1 cellular context compared by ENCODE assay signal in the genomic region with DNA sequence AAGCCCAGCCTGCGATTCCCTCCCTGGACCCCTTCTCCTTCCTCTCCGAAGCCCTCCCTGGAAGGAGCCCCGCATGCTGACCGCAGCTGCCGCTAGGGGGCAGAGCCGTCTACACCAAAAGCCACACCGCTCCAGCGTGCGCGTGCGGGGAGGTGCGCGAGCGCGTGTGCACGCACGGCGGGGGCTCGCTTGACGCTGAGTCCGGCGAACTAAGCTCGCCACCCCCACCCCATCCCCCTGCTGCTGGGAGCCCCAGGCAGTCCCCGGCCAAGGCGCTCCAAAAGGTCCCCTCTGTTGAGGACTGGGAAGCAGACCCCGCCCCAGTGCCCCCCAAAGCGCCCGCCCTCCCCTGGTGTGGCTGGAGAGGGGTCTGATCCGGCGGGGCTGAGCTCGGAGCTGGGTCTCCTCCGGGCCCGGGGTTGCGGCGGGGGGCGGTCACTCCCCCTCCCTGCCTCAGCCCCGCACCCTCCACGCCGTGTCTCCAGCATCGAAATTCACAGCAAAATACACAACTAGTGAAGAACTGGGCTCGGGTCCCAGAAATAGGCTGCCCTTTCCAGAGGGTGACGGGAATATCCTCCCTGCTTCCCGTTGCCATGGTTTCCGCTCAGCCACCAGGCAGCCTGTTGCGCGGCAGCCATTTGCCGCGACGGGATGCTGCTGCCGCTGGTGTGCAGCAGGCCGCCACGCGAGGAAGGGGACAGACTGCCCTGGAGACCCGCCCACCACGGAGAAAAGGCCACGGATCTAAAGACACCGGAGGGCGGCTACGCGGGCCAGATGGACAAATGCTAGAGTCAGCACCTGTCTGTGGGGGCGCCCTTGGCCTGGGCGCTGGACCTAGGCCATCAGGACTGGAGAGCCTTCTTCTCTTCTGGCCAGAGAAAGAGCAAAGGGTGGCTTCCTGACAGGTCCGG.
TF ChIP-seq lines count a peak whose summit lies in the region.

No MANE protein-coding gene starts in this region.

TF ChIP-seq in HEK293, 187 proteins besides CTCF, POLR2A, EP300 and RAD21 (continued from another document):
- TF ChIP-seq, protein P1, sequence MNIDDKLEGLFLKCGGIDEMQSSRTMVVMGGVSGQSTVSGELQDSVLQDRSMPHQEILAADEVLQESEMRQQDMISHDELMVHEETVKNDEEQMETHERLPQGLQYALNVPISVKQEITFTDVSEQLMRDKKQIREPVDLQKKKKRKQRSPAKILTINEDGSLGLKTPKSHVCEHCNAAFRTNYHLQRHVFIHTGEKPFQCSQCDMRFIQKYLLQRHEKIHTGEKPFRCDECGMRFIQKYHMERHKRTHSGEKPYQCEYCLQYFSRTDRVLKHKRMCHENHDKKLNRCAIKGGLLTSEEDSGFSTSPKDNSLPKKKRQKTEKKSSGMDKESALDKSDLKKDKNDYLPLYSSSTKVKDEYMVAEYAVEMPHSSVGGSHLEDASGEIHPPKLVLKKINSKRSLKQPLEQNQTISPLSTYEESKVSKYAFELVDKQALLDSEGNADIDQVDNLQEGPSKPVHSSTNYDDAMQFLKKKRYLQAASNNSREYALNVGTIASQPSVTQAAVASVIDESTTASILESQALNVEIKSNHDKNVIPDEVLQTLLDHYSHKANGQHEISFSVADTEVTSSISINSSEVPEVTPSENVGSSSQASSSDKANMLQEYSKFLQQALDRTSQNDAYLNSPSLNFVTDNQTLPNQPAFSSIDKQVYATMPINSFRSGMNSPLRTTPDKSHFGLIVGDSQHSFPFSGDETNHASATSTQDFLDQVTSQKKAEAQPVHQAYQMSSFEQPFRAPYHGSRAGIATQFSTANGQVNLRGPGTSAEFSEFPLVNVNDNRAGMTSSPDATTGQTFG (tag by site-specific recombination; IDR thresholded peaks at IDR 0.05; ENCODE audit: borderline replicate concordance) = no peak
- TF ChIP-seq ZNF747 (tag by site-specific recombination; IDR thresholded peaks at IDR 0.05) = no peak
- no peak for TF ChIP-seq ZNF473 (tag by site-specific recombination; IDR thresholded peaks at IDR 0.05)
- TF ChIP-seq SCRT2 (tag by site-specific recombination; IDR thresholded peaks at IDR 0.05) = no peak; the same call in 1 of the 2 replicates
- no peak for TF ChIP-seq GLI4 (tag by site-specific recombination; IDR thresholded peaks at IDR 0.05)
- TF ChIP-seq, protein P2, sequence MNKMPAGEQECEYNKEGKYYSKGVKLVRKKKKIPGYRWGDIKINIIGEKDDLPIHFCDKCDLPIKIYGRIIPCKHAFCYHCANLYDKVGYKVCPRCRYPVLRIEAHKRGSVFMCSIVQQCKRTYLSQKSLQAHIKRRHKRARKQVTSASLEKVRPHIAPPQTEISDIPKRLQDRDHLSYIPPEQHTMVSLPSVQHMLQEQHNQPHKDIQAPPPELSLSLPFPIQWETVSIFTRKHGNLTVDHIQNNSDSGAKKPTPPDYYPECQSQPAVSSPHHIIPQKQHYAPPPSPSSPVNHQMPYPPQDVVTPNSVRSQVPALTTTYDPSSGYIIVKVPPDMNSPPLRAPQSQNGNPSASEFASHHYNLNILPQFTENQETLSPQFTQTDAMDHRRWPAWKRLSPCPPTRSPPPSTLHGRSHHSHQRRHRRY (tag by site-specific recombination; IDR thresholded peaks at IDR 0.05) = no peak
- no peak for TF ChIP-seq ZNF341 (tag by site-specific recombination; IDR thresholded peaks at IDR 0.05; ENCODE audit: low read depth)
- TF ChIP-seq, protein P3, sequence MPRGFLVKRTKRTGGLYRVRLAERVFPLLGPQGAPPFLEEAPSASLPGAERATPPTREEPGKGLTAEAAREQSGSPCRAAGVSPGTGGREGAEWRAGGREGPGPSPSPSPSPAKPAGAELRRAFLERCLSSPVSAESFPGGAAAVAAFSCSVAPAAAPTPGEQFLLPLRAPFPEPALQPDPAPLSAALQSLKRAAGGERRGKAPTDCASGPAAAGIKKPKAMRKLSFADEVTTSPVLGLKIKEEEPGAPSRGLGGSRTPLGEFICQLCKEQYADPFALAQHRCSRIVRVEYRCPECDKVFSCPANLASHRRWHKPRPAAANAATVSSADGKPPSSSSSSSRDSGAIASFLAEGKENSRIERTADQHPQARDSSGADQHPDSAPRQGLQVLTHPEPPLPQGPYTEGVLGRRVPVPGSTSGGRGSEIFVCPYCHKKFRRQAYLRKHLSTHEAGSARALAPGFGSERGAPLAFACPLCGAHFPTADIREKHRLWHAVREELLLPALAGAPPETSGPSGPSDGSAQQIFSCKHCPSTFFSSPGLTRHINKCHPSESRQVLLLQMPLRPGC (tag by site-specific recombination; IDR thresholded peaks at IDR 0.05) = no peak
- peak; percentile 80 for TF ChIP-seq GLIS2 (tag by site-specific recombination; IDR thresholded peaks at IDR 0.05)
- TF ChIP-seq ZNF626 (tag by site-specific recombination; IDR thresholded peaks at IDR 0.05) = no peak
- TF ChIP-seq, protein P4, sequence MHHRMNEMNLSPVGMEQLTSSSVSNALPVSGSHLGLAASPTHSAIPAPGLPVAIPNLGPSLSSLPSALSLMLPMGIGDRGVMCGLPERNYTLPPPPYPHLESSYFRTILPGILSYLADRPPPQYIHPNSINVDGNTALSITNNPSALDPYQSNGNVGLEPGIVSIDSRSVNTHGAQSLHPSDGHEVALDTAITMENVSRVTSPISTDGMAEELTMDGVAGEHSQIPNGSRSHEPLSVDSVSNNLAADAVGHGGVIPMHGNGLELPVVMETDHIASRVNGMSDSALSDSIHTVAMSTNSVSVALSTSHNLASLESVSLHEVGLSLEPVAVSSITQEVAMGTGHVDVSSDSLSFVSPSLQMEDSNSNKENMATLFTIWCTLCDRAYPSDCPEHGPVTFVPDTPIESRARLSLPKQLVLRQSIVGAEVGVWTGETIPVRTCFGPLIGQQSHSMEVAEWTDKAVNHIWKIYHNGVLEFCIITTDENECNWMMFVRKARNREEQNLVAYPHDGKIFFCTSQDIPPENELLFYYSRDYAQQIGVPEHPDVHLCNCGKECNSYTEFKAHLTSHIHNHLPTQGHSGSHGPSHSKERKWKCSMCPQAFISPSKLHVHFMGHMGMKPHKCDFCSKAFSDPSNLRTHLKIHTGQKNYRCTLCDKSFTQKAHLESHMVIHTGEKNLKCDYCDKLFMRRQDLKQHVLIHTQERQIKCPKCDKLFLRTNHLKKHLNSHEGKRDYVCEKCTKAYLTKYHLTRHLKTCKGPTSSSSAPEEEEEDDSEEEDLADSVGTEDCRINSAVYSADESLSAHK (tag by site-specific recombination; IDR thresholded peaks at IDR 0.05) = no peak
- TF ChIP-seq ZNF658 (tag by site-specific recombination; IDR thresholded peaks at IDR 0.05) = no peak
- TF ChIP-seq ZNF221 (tag by site-specific recombination; IDR thresholded peaks at IDR 0.05; ENCODE audit: borderline replicate concordance) = no peak
- TF ChIP-seq, protein P5, sequence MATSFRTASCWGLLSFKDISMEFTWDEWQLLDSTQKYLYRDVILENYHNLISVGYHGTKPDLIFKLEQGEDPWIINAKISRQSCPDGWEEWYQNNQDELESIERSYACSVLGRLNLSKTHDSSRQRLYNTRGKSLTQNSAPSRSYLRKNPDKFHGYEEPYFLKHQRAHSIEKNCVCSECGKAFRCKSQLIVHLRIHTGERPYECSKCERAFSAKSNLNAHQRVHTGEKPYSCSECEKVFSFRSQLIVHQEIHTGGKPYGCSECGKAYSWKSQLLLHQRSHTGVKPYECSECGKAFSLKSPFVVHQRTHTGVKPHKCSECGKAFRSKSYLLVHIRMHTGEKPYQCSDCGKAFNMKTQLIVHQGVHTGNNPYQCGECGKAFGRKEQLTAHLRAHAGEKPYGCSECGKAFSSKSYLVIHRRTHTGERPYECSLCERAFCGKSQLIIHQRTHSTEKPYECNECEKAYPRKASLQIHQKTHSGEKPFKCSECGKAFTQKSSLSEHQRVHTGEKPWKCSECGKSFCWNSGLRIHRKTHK (tag by site-specific recombination; IDR thresholded peaks at IDR 0.05) = no peak
- no peak for TF ChIP-seq ZNF354C (tag by site-specific recombination; IDR thresholded peaks at IDR 0.05; ENCODE audit: borderline replicate concordance, low read depth)
- TF ChIP-seq ZNF239 (tag by site-specific recombination; IDR thresholded peaks at IDR 0.05) = no peak
- no peak for TF ChIP-seq ZNF391 (tag by site-specific recombination; IDR thresholded peaks at IDR 0.05; ENCODE audit: borderline replicate concordance, low read depth)
- TF ChIP-seq ZBTB8A (tag by site-specific recombination; IDR thresholded peaks at IDR 0.05) = 0 out of 2 replicates have a peak, but pooled peaks have one; percentile 17
- TF ChIP-seq ZNF654 (tag by site-specific recombination; IDR thresholded peaks at IDR 0.05; ENCODE audit: low read depth) = peak; percentile 55; the same call in 1 of the 2 replicates
- TF ChIP-seq, protein P6, sequence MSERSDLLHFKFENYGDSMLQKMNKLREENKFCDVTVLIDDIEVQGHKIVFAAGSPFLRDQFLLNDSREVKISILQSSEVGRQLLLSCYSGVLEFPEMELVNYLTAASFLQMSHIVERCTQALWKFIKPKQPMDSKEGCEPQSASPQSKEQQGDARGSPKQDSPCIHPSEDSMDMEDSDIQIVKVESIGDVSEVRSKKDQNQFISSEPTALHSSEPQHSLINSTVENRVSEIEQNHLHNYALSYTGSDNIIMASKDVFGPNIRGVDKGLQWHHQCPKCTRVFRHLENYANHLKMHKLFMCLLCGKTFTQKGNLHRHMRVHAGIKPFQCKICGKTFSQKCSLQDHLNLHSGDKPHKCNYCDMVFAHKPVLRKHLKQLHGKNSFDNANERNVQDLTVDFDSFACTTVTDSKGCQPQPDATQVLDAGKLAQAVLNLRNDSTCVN (tag by site-specific recombination; optimal IDR thresholded peaks at IDR 0.05) = peak; percentile 90
- no peak for TF ChIP-seq ZNF768 (tag by site-specific recombination; IDR thresholded peaks at IDR 0.05)
- TF ChIP-seq ZNF133 (tag by site-specific recombination; IDR thresholded peaks at IDR 0.05) = no peak
- TF ChIP-seq ZSCAN30 (tag by site-specific recombination; IDR thresholded peaks at IDR 0.05) = no peak
- TF ChIP-seq, protein P7, sequence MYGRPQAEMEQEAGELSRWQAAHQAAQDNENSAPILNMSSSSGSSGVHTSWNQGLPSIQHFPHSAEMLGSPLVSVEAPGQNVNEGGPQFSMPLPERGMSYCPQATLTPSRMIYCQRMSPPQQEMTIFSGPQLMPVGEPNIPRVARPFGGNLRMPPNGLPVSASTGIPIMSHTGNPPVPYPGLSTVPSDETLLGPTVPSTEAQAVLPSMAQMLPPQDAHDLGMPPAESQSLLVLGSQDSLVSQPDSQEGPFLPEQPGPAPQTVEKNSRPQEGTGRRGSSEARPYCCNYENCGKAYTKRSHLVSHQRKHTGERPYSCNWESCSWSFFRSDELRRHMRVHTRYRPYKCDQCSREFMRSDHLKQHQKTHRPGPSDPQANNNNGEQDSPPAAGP (tag by site-specific recombination; IDR thresholded peaks at IDR 0.05) = no peak; the same call in 1 of the 2 replicates
- no peak for TF ChIP-seq ZNF311 (tag by site-specific recombination; IDR thresholded peaks at IDR 0.05; ENCODE audit: borderline replicate concordance)
- TF ChIP-seq ZEB2 (tag by site-specific recombination; IDR thresholded peaks at IDR 0.05) = no peak
